1 cellular context compared by ENCODE assay signal in genomic region chr17:62473030-62473982, GRCh38.
TF ChIP-seq lines count a peak whose summit lies in the region.
"Not testable (repeated sequence)": the region's sequence is repeated elsewhere in the genome, so short reads cannot be mapped to it uniquely, and the experiment has no call there.

No MANE protein-coding gene starts in this region.

TF ChIP-seq in HepG2, 621 proteins besides CTCF, POLR2A, EP300 and RAD21 (continues in another document):
- 0 out of 2 replicates have a peak, but pooled peaks have one; percentile 8 for TF ChIP-seq PATZ1 (CRISPR knock-in tag; IDR thresholded peaks at IDR 0.05)
- peak; percentile 29 for TF ChIP-seq ASH2L (IDR thresholded peaks at IDR 0.05; ENCODE audit: insufficient read length, low read depth, low read length)
- TF ChIP-seq ZNF792 (CRISPR knock-in tag; IDR thresholded peaks at IDR 0.05): peak; percentile 45; the same call in 1 of the 2 replicates
- peak; percentile 51 for TF ChIP-seq SAP130 (CRISPR knock-in tag; IDR thresholded peaks at IDR 0.05; ENCODE audit: low read depth)
- peak; percentile 50; the same call in 1 of the 2 replicates for TF ChIP-seq ZBTB21 (CRISPR knock-in tag; IDR thresholded peaks at IDR 0.05)
- TF ChIP-seq ATF2 (CRISPR knock-in tag; IDR thresholded peaks at IDR 0.05): peak; percentile 50; the same call in 1 of the 2 replicates
- TF ChIP-seq NR2C2 (CRISPR knock-in tag; IDR thresholded peaks at IDR 0.05; ENCODE audit: borderline replicate concordance): 0 out of 2 replicates have a peak, but pooled peaks have one; percentile 23
- 0 out of 2 replicates have a peak, but pooled peaks have one; percentile 52 for TF ChIP-seq ZSCAN29 (CRISPR knock-in tag; conservative IDR thresholded peaks at IDR 0.05)
- TF ChIP-seq GABPA (IDR thresholded peaks at IDR 0.05; ENCODE audit: low read depth, low read length); NR2F6 (CRISPR knock-in tag; IDR thresholded peaks at IDR 0.05): not testable (repeated sequence)
- peak; percentile 29; the same call in 1 of the 2 replicates for TF ChIP-seq GABPA (CRISPR knock-in tag; IDR thresholded peaks at IDR 0.05; ENCODE audit: low read depth)
- TF ChIP-seq UBTF (CRISPR knock-in tag; IDR thresholded peaks at IDR 0.05): peak; percentile 27; the same call in 1 of the 2 replicates
- TF ChIP-seq HMGXB4 (CRISPR knock-in tag; IDR thresholded peaks at IDR 0.05; ENCODE audit: borderline replicate concordance in 1 of 2, low read depth in 1 of 2): peak in 1 of 2 experiments; percentile 38; a peak in 1 of 4 replicates
- TF ChIP-seq MEF2D (CRISPR knock-in tag; IDR thresholded peaks at IDR 0.05): peak; percentile 41; the same call in 1 of the 2 replicates
- TF ChIP-seq ZBTB40 (IDR thresholded peaks at IDR 0.05): peak; percentile 93
- TF ChIP-seq ZBTB40 (CRISPR knock-in tag; IDR thresholded peaks at IDR 0.05): peak; percentile 99
- TF ChIP-seq PAXIP1 (CRISPR knock-in tag; conservative IDR thresholded peaks at IDR 0.05): peak; percentile 78
- peak; percentile 46; the same call in 1 of the 2 replicates for TF ChIP-seq RXRA (CRISPR knock-in tag; IDR thresholded peaks at IDR 0.05)
- TF ChIP-seq SOX5 (CRISPR knock-in tag; IDR thresholded peaks at IDR 0.05; ENCODE audit: borderline replicate concordance): peak; percentile 96
- peak; percentile 73 for TF ChIP-seq ATF3 (CRISPR knock-in tag; IDR thresholded peaks at IDR 0.05)
- TF ChIP-seq SOX13 (IDR thresholded peaks at IDR 0.05): peak; percentile 84
- TF ChIP-seq SOX13 (CRISPR knock-in tag; conservative IDR thresholded peaks at IDR 0.05 in 1 of 2, IDR thresholded peaks at IDR 0.05 in 1 of 2): peak in 1 of 2 experiments; percentile 97; a peak in 2 of 4 replicates
- TF ChIP-seq HMG20A (CRISPR knock-in tag; IDR thresholded peaks at IDR 0.05; ENCODE audit: borderline replicate concordance): 0 out of 2 replicates have a peak, but pooled peaks have one; percentile 30
- TF ChIP-seq NR2F6 (IDR thresholded peaks at IDR 0.05): peak; percentile 47
- TF ChIP-seq AKAP8 (CRISPR knock-in tag; IDR thresholded peaks at IDR 0.05): peak; percentile 32; the same call in 1 of the 2 replicates
- TF ChIP-seq GATAD2A (CRISPR knock-in tag; IDR thresholded peaks at IDR 0.05): peak; percentile 50; the same call in 1 of the 2 replicates
- 0 out of 2 replicates have a peak, but pooled peaks have one; percentile 25 for TF ChIP-seq SMAD3 (CRISPR knock-in tag; IDR thresholded peaks at IDR 0.05)
- TF ChIP-seq NR2F1 (CRISPR knock-in tag; IDR thresholded peaks at IDR 0.05): 0 out of 4 replicates have a peak, but pooled peaks of 1 of the 2 experiments have one; percentile 40
